1 cellular context compared by ENCODE assay signal in genomic region chr1:51744506-51745303, GRCh38.
TF ChIP-seq lines count a peak whose summit lies in the region.

No MANE protein-coding gene starts in this region.

TF ChIP-seq in GM23338, 12 proteins besides CTCF, POLR2A, EP300 and RAD21:
- TF ChIP-seq ZNF462 (CRISPR knock-in tag; IDR thresholded peaks at IDR 0.05): no peak
